Comparison of ENCODE assay signal across 19 cellular contexts in the genomic region with DNA sequence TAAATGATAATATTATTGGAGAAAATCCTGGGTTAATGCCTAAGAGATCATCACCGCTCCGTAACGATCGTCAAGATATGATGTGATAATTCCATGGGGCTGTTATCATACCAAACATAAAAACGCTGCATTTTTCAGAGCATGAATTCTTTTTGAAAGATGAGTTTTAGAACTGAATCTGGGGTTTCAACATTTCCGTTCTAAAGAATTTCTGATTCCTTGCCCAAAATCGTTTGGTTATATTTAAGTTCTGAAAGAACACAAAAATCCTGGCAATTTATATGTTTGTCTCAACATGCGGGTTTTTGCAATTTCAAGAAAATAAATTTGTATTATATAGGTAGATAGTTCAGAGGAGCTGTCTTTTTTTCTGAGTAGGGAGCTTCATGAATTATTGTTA.
DNase-seq lines count a peak whose midpoint lies in the region; ATAC-seq and TF ChIP-seq lines count a peak whose summit lies in the region.
"Had no signal": no experiment of that assay in that cellular context is flagged by ENCODE, and none has a peak within 500 bp of the region (broad histone marks: within the 10 kb centered on the region; RNA-seq: fewer than 3 reads in every experiment).

No MANE protein-coding gene starts in this region.

- TF ChIP-seq CTCF in brain microvascular endothelial cell (IDR thresholded peaks at IDR 0.05; ENCODE audit: low read depth, low read length, missing control alignments) (no peak), nephron (IDR thresholded peaks at IDR 0.05; ENCODE audit: unreplicated experiment in 3 of 3) (no peak)

- H3K9me3 Mint-ChIP-seq in nephron, result no peaks in the 10 kb centered on the region
- peaks cover 0 to 2% (median 0%) of the 10 kb centered on the region in 6 donors for H3K9me3 Mint-ChIP-seq in immature natural killer cell
- H3K9me3 Mint-ChIP-seq: CD8-positive, alpha-beta memory T cell had no signal

- H3K27ac ChIP-seq in brain microvascular endothelial cell, result peak overlapping the region; percentile 21
- H3K27ac ChIP-seq: GM23248 had no signal

- DNase-seq in brain microvascular endothelial cell, result no peak
- DNase-seq in fibroblast of peridontal ligament (ENCODE audit: extremely low read depth), result peak; percentile 23
- DNase-seq in immature natural killer cell, result no peak
- DNase-seq in H7, result no peak
- DNase-seq in head of caudate nucleus, result no peak
- DNase-seq: BE2C; C1 segment of cervical spinal cord; CD4-positive, CD25-positive, alpha-beta regulatory T cell; CD8-positive, alpha-beta memory T cell; COR-L47; DMS 273 treated with DMSO at 0.1 percent for 48 hours; DMS53; DND-41; EL; GM23248; IMR-90 had no signal

- no peak for ATAC-seq in GM18517 (IDR thresholded peaks at IDR 0.05; ENCODE audit: unreplicated experiment)
- ATAC-seq: GM12878 had no signal

- in situ Hi-C loops in brain microvascular endothelial cell (cut with HindIII; ENCODE audit: low pct_ligation_motif_present, low sequenced_read_pairs), result no loop called here

- H3K27ac Mint-ChIP-seq in nephron, result peak overlapping the region; percentile 56 to 85 (median 63)
- H3K27ac Mint-ChIP-seq in immature natural killer cell, result no peak overlapping the region
- H3K27ac Mint-ChIP-seq: CD4-positive, CD25-positive, alpha-beta regulatory T cell; CD8-positive, alpha-beta memory T cell had no signal

- H3K4me1 Mint-ChIP-seq in nephron, result peaks cover 52% of the 10 kb centered on the region
- peaks cover 9 to 20% of the 10 kb centered on the region in 2 donors for H3K4me1 Mint-ChIP-seq in immature natural killer cell

- intact Hi-C loops in head of caudate nucleus (cut with DNase I), result no loop called here

- no peak overlapping the region for H3K4me3 ChIP-seq in brain microvascular endothelial cell (ENCODE audit: low read depth, low read length)
- H3K4me3 ChIP-seq in H7 (ENCODE audit: insufficient read depth, low read depth, low read length), result no peak overlapping the region
- H3K4me3 ChIP-seq: GM12878, GM23248 had no signal

- H3K4me3 Mint-ChIP-seq in nephron, result no peak overlapping the region
- no peak overlapping the region for H3K4me3 Mint-ChIP-seq in immature natural killer cell
- H3K4me3 Mint-ChIP-seq: CD4-positive, CD25-positive, alpha-beta regulatory T cell; CD8-positive, alpha-beta memory T cell had no signal

- H3K36me3 ChIP-seq in brain microvascular endothelial cell (replicated peaks), result no peaks in the 10 kb centered on the region
- H3K36me3 ChIP-seq in H7 (replicated peaks; ENCODE audit: control insufficient read depth, insufficient read depth, low read length), result no peaks in the 10 kb centered on the region
- H3K36me3 ChIP-seq: BE2C had no signal

- no peaks in the 10 kb centered on the region for H3K27me3 ChIP-seq in brain microvascular endothelial cell (replicated peaks)
- no peaks in the 10 kb centered on the region for H3K27me3 ChIP-seq in H7 (ENCODE audit: control insufficient read depth, insufficient read depth, low read length)
- H3K27me3 ChIP-seq: BE2C had no signal

- H3K27me3 Mint-ChIP-seq in nephron (ENCODE audit: low read depth) (peaks cover 16% of the 10 kb centered on the region), immature natural killer cell (ENCODE audit: low read depth in 3 of 3) (peaks cover 18 to 31% (median 22%) of the 10 kb centered on the region in 3 donors)
- H3K27me3 Mint-ChIP-seq: CD4-positive, CD25-positive, alpha-beta regulatory T cell; CD8-positive, alpha-beta memory T cell had no signal

- H3K36me3 Mint-ChIP-seq in nephron (ENCODE audit: low read depth) (no peaks in the 10 kb centered on the region), immature natural killer cell (peaks cover 12 to 32% (median 31%) of the 10 kb centered on the region in 3 donors)

Comparison
In these comparisons a context has a peak if more than half of its experiments do, and no peak if none do; other contexts are left out.
1. H3K27ac Mint-ChIP-seq: peak in nephron (3 of 3); none in immature natural killer cell (0 of 6).